ENCODE assay signal across 14 cellular contexts in the genomic region with DNA sequence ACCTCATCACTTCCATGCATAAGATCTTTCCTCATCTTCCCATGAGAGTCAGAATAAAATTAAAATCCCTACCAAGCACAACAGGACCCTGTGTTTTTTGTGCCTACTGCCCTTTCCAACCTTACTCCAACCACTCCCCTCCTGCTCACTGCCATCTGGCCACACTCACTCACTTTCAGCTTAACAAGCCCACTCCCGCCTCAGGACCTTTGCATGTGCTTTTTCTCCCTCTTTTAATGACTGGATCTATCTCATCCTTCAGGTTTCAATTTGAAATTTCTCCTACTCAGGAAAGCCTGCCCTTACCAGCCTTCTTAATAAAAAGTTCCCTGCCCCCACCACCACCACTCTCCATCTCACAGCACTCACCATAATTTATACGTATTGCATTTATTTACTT. TPM values are rescaled to one million over a fixed set of nuclear protein-coding genes. Genes with fewer than 3 reads are reported as not detected.
"Had no signal": no experiment of that assay in that cellular context is flagged by ENCODE, and none has a peak within 500 bp of the region (broad histone marks: within the 10 kb centered on the region; RNA-seq: fewer than 3 reads in every experiment).

No MANE protein-coding gene starts in this region.

- H3K27me3 ChIP-seq: colonic mucosa, dorsolateral prefrontal cortex, heart left ventricle, sigmoid colon, testis, uterus had no signal

- H3K27ac Mint-ChIP-seq: activated B cell treated with CpG ODN at 0.5 μM for 24 hours; activated naive CD8-positive, alpha-beta T cell treated with anti-CD3 and anti-CD28 coated beads for 36 hours had no signal

- H3K27me3 Mint-ChIP-seq: activated B cell treated with CpG ODN at 0.5 μM for 24 hours; activated CD4-positive, alpha-beta T cell treated with anti-CD3 and anti-CD28 coated beads for 36 hours; activated naive CD8-positive, alpha-beta T cell treated with anti-CD3 and anti-CD28 coated beads for 36 hours; effector memory CD8-positive, alpha-beta T cell; naive thymus-derived CD4-positive, alpha-beta T cell had no signal

- H3K4me1 ChIP-seq: colonic mucosa, testis, uterus had no signal

- H3K4me3 ChIP-seq: colonic mucosa, heart left ventricle, sigmoid colon, smooth muscle cell, testis, uterus had no signal

- H3K9me3 Mint-ChIP-seq: activated B cell treated with CpG ODN at 0.5 μM for 24 hours; activated naive CD8-positive, alpha-beta T cell treated with anti-CD3 and anti-CD28 coated beads for 36 hours; activated T-cell treated with anti-CD3 and anti-CD28 coated beads, Interleukin-2, amount 50 U/mL, for 4 hours; effector memory CD8-positive, alpha-beta T cell; naive thymus-derived CD4-positive, alpha-beta T cell; neural crest cell had no signal

- H3K9me3 ChIP-seq: colonic mucosa, heart left ventricle, sigmoid colon, testis, uterus had no signal

- H3K36me3 ChIP-seq: colonic mucosa, sigmoid colon, uterus had no signal

- H3K27ac ChIP-seq: colonic mucosa, dorsolateral prefrontal cortex, heart left ventricle, sigmoid colon, testis, uterus had no signal

- H3K36me3 Mint-ChIP-seq: activated naive CD8-positive, alpha-beta T cell treated with anti-CD3 and anti-CD28 coated beads for 36 hours had no signal

- DNase-seq: sigmoid colon had no signal

- H3K4me3 Mint-ChIP-seq: activated B cell treated with CpG ODN at 0.5 μM for 24 hours; activated CD4-positive, alpha-beta T cell treated with anti-CD3 and anti-CD28 coated beads for 36 hours; activated naive CD8-positive, alpha-beta T cell treated with anti-CD3 and anti-CD28 coated beads for 36 hours; activated T-cell treated with anti-CD3 and anti-CD28 coated beads, Interleukin-2, amount 50 U/mL, for 4 hours; effector memory CD8-positive, alpha-beta T cell; naive thymus-derived CD4-positive, alpha-beta T cell; neural crest cell had no signal

RNA-seq across cellular contexts. Expression of a gene that starts 14.7 kb away (rescaled TPM):
- total RNA-seq: smooth muscle cell had no signal
